In the genomic region with DNA sequence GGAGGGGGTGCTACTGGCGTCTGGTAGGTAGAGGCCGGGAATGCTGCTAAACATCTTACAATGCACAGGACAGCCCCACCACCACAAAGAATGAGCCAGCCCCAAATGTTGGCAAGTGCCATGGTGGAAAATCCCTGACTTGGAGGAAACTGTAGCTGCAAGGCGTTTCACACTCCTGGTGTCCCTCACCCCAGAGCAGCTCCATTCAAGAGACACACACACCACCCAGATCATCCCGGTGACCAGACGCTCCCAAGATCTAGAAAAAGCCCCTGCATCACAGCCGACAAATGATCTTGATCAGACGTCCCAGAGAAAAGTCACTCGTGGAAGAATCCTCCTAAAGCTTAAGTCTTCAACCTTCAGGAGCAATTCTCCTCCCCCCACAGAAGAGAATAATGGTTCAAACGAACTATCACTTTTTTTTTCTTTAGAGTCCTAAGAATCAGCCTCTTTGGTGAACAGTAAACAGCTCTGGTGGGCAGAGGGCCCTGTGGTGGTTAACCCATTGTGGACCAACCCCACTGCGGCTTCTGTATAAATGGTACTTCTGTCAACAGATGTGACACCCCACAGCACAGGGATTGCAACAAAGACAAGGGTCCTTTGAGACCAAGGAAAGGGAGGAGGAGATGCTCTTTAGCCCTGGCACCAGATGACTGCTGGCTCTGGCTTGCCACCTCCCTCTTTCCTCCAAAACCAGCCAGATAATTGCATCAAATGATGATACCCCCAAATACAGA, we compare ENCODE assay signal across 18 cellular contexts. TPM values are rescaled to one million over a fixed set of nuclear protein-coding genes. Genes with fewer than 3 reads are reported as not detected.
DNase-seq lines count a peak whose midpoint lies in the region; ATAC-seq, FAIRE-seq and TF ChIP-seq lines count a peak whose summit lies in the region.
"Had no signal": no experiment of that assay in that cellular context is flagged by ENCODE, and none has a peak within 500 bp of the region (broad histone marks: within the 10 kb centered on the region; RNA-seq: fewer than 3 reads in every experiment).

No MANE protein-coding gene starts in this region.

- H3K4ac ChIP-seq in mesendoderm (ENCODE audit: low read depth, low read length) = no peak overlapping the region

- H3K23ac ChIP-seq in mesendoderm (ENCODE audit: low read length) = no peak overlapping the region

- no peak for TF ChIP-seq CTCF in brain (conservative IDR thresholded peaks at IDR 0.05)

- WGBS in mesendoderm (ENCODE audit: extremely low coverage, insufficient coverage, low lambda C conversion rate) = no CpG with 5 or more reads among the region's 10 CpGs

- H3K27ac Mint-ChIP-seq in T-helper 1 cell treated with Interleukin-12 subunit alpha and Interleukin-12 subunit beta and Interleukin-4 antibody, amounts not matched to agents 30 μg/mL and 1 μg/mL, for 36 hours = no peak overlapping the region
- peak overlapping the region in 4 of 5 experiments; percentile 54 to 58 (median 56) for H3K27ac Mint-ChIP-seq in brain

- H3K4me3 Mint-ChIP-seq in T-helper 1 cell treated with Interleukin-12 subunit alpha and Interleukin-12 subunit beta and Interleukin-4 antibody, amounts not matched to agents 30 μg/mL and 1 μg/mL, for 36 hours = peak overlapping the region; percentile 45
- peak overlapping the region; percentile 79 to 100 (median 95) for H3K4me3 Mint-ChIP-seq in brain

- DNase-seq in T-helper 1 cell (no peak), mesendoderm (no peak), H54 (ENCODE audit: insufficient read length, low spot score) (no peak)
- no peak for DNase-seq in effector CD4-positive, alpha-beta T cell
- DNase-seq: 8988T; activated effector memory CD4-positive, alpha-beta T cell treated with Interleukin-2 at 50 U/mL for 16 hours; DMS 273 treated with DMSO at 0.1 percent for 48 hours; gastrocnemius medialis; left colon; NCI-H187 had no signal

- peaks cover 16% of the 10 kb centered on the region for H3K79me1 ChIP-seq in mesendoderm (ENCODE audit: low read length)

- peaks cover 8% of the 10 kb centered on the region for H3K27me3 Mint-ChIP-seq in T-helper 1 cell treated with Interleukin-12 subunit alpha and Interleukin-12 subunit beta and Interleukin-4 antibody, amounts not matched to agents 30 μg/mL and 1 μg/mL, for 36 hours (ENCODE audit: low read depth)
- peaks cover 17% of the 10 kb centered on the region for H3K27me3 Mint-ChIP-seq in brain

- H3K27ac ChIP-seq in mesendoderm (ENCODE audit: low read depth, low read length) (no peak overlapping the region), temporal lobe (ENCODE audit: low read depth, low read length) (peak overlapping the region; percentile 96)
- H3K27ac ChIP-seq: gastrocnemius medialis, SK-N-MC had no signal

- no peak overlapping the region for H4K5ac ChIP-seq in mesendoderm (ENCODE audit: low read length)

- no peak overlapping the region for H2BK5ac ChIP-seq in mesendoderm (ENCODE audit: low read length)

- H3K4me1 Mint-ChIP-seq in T-helper 1 cell treated with Interleukin-12 subunit alpha and Interleukin-12 subunit beta and Interleukin-4 antibody, amounts not matched to agents 30 μg/mL and 1 μg/mL, for 36 hours (ENCODE audit: low read depth) = peaks cover 37% of the 10 kb centered on the region
- H3K4me1 Mint-ChIP-seq in brain = peaks cover 51% of the 10 kb centered on the region

- no peak overlapping the region for H3K56ac ChIP-seq in mesendoderm (ENCODE audit: low read length)

- ATAC-seq in HG02759 (IDR thresholded peaks at IDR 0.05; ENCODE audit: unreplicated experiment) = no peak
- ATAC-seq: gastrocnemius medialis, left colon had no signal

- H3K9me3 Mint-ChIP-seq in T-helper 1 cell treated with Interleukin-12 subunit alpha and Interleukin-12 subunit beta and Interleukin-4 antibody, amounts not matched to agents 30 μg/mL and 1 μg/mL, for 36 hours = no peaks in the 10 kb centered on the region
- H3K9me3 Mint-ChIP-seq in brain = peaks cover 0 to 2% (median 0%) of the 10 kb centered on the region in 5 experiments

- no peaks in the 10 kb centered on the region for H3K27me3 ChIP-seq in mesendoderm (ENCODE audit: insufficient read depth, low read length, poor library complexity)
- H3K27me3 ChIP-seq: gastrocnemius medialis had no signal

- H2BK120ac ChIP-seq in mesendoderm (ENCODE audit: low read depth, low read length) = no peak overlapping the region

- no peak for TF ChIP-seq POLR2A in H54 (IDR thresholded peaks at IDR 0.05; ENCODE audit: low read depth, low read length)

- FAIRE-seq in H54 (lab: Jason Lieb, UNC) = no peak
- FAIRE-seq: colon, GM12892, H1 had no signal

- no peak overlapping the region for H3K4me2 ChIP-seq in mesendoderm (ENCODE audit: low read length)

- no peak overlapping the region for H3K18ac ChIP-seq in mesendoderm (ENCODE audit: low read length)

- H4K8ac ChIP-seq in mesendoderm (ENCODE audit: low read depth, low read length) = no peak overlapping the region

- peak overlapping the region; percentile 42 for H3K9ac ChIP-seq in mesendoderm (ENCODE audit: low read length)

- no peak overlapping the region for H3K4me3 ChIP-seq in mesendoderm (ENCODE audit: low read length)
- H3K4me3 ChIP-seq: gastrocnemius medialis, SK-N-MC had no signal

- H3K4me1 ChIP-seq in mesendoderm (ENCODE audit: control insufficient read depth, low read depth, low read length) = peaks cover 20% of the 10 kb centered on the region

- no peak overlapping the region for H2AK5ac ChIP-seq in mesendoderm (ENCODE audit: low read length)

- peaks cover 24% of the 10 kb centered on the region for H3K79me2 ChIP-seq in mesendoderm (ENCODE audit: control insufficient read depth, insufficient read depth, low read length)

- no peaks in the 10 kb centered on the region for H3K36me3 ChIP-seq in mesendoderm (ENCODE audit: control insufficient read depth, insufficient read depth, low read length)
- H3K36me3 ChIP-seq: gastrocnemius medialis had no signal

- H2BK15ac ChIP-seq in mesendoderm (replicated peaks; ENCODE audit: low read depth) = no peak overlapping the region

- peaks cover 2% of the 10 kb centered on the region for H3K36me3 Mint-ChIP-seq in T-helper 1 cell treated with Interleukin-12 subunit alpha and Interleukin-12 subunit beta and Interleukin-4 antibody, amounts not matched to agents 30 μg/mL and 1 μg/mL, for 36 hours (ENCODE audit: low read depth)
- H3K36me3 Mint-ChIP-seq in brain = peaks cover 2% of the 10 kb centered on the region

RNA-seq across cellular contexts. Expression of a gene that starts 2.7 kb away (rescaled TPM):
- 58.8 TPM for polyA plus RNA-seq in brain (ENCODE audit: insufficient read depth, low read depth, low replicate concordance)
- polyA plus RNA-seq in mesendoderm (2013, experiment 1 of 2) = 65.1 TPM
- polyA plus RNA-seq in mesendoderm (2013, experiment 2 of 2) = 63.6 TPM
- total RNA-seq in temporal lobe = 9.8 TPM

RNA-seq across cellular contexts. Expression of a gene that starts 22.4 kb away (rescaled TPM):
- polyA plus RNA-seq in brain (ENCODE audit: insufficient read depth, low read depth, low replicate concordance) = 14.7 TPM
- 19.5 TPM for polyA plus RNA-seq in mesendoderm (2013, experiment 1 of 2)
- polyA plus RNA-seq in mesendoderm (2013, experiment 2 of 2) = 19.1 TPM
- total RNA-seq in temporal lobe = 3.2 TPM

RNA-seq across cellular contexts. Expression of a gene that starts 44.5 kb away (rescaled TPM):
- polyA plus RNA-seq in brain (ENCODE audit: insufficient read depth, low read depth, low replicate concordance) = 0.14 TPM
- 1.2 TPM for polyA plus RNA-seq in mesendoderm (2013, experiment 1 of 2)
- 1.2 TPM for polyA plus RNA-seq in mesendoderm (2013, experiment 2 of 2)
- total RNA-seq in temporal lobe = 0.25 TPM
- total RNA-seq: gastrocnemius medialis had no signal
